ENCODE assay signal across 1 cellular context in the genomic region with DNA sequence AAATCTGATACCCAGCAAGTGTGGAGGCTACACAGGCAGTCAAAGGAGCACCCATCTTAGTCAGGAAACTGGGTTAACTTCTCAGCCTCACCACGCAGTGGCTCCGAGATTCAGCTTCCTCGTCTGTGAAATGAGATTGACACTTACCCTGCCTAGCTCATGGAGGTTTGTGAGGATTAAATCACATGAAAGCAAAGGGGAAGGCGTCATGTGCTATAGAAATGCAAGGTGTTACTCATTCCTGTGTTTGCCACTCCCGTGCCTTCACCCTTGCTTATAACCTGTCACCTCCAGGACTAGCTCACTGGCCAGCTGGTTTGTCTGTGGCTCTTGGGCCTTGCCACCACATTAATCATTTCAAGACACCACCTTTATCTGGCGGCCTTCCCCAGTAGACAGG.
TF ChIP-seq lines count a peak whose summit lies in the region.

No MANE protein-coding gene starts in this region.

TF ChIP-seq in K562, 482 proteins besides CTCF, POLR2A, EP300 and RAD21 (continued from another document):
- TF ChIP-seq, protein P1, sequence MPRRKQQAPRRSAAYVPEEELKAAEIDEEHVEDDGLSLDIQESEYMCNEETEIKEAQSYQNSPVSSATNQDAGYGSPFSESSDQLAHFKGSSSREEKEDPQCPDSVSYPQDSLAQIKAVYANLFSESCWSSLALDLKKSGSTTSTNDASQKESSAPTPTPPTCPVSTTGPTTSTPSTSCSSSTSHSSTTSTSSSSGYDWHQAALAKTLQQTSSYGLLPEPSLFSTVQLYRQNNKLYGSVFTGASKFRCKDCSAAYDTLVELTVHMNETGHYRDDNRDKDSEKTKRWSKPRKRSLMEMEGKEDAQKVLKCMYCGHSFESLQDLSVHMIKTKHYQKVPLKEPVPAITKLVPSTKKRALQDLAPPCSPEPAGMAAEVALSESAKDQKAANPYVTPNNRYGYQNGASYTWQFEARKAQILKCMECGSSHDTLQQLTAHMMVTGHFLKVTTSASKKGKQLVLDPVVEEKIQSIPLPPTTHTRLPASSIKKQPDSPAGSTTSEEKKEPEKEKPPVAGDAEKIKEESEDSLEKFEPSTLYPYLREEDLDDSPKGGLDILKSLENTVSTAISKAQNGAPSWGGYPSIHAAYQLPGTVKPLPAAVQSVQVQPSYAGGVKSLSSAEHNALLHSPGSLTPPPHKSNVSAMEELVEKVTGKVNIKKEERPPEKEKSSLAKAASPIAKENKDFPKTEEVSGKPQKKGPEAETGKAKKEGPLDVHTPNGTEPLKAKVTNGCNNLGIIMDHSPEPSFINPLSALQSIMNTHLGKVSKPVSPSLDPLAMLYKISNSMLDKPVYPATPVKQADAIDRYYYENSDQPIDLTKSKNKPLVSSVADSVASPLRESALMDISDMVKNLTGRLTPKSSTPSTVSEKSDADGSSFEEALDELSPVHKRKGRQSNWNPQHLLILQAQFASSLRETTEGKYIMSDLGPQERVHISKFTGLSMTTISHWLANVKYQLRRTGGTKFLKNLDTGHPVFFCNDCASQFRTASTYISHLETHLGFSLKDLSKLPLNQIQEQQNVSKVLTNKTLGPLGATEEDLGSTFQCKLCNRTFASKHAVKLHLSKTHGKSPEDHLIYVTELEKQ (CRISPR knock-in tag; IDR thresholded peaks at IDR 0.05) = no peak
- TF ChIP-seq PCBP2 (IDR thresholded peaks at IDR 0.05; ENCODE audit: low read depth, low read length, poor library complexity, severe bottlenecking) (no peak), KLF6 (CRISPR knock-in tag; IDR thresholded peaks at IDR 0.05; ENCODE audit: borderline replicate concordance) (no peak), ZNF764 (CRISPR knock-in tag; IDR thresholded peaks at IDR 0.05; ENCODE audit: low read depth) (no peak), SRSF9 (IDR thresholded peaks at IDR 0.05; ENCODE audit: borderline replicate concordance, low read depth, low read length) (no peak)
